ENCODE assay signal across 1 cellular context in genomic region chr10:133067152-133068090, GRCh38.
TF ChIP-seq lines count a peak whose summit lies in the region.

No MANE protein-coding gene starts in this region.

TF ChIP-seq in A549, 52 proteins besides CTCF, POLR2A, EP300 and RAD21:
- TF ChIP-seq E2F6 (IDR thresholded peaks at IDR 0.05; ENCODE audit: borderline replicate concordance, low read depth) (no peak), ESRRA (IDR thresholded peaks at IDR 0.05; ENCODE audit: borderline replicate concordance, low read length) (no peak), MAX (IDR thresholded peaks at IDR 0.05) (no peak), RFX5 (IDR thresholded peaks at IDR 0.05) (no peak), RCOR1 (IDR thresholded peaks at IDR 0.05; ENCODE audit: low read depth, low read length) (no peak), RNF2 (IDR thresholded peaks at IDR 0.05; ENCODE audit: borderline replicate concordance, low read depth) (no peak), HDAC2 (IDR thresholded peaks at IDR 0.05) (no peak), MAZ (IDR thresholded peaks at IDR 0.05; ENCODE audit: borderline replicate concordance, low read depth, low read length) (no peak), MAFK (IDR thresholded peaks at IDR 0.05; ENCODE audit: partially characterized antibody) (no peak), FOSB (CRISPR knock-in tag; IDR thresholded peaks at IDR 0.05) (no peak), PHF8 (IDR thresholded peaks at IDR 0.05; ENCODE audit: borderline replicate concordance, low read depth) (no peak), PBX3 (IDR thresholded peaks at IDR 0.05) (no peak)
